9 cellular contexts compared by ENCODE assay signal in genomic region chr12:120347766-120348165, GRCh38. TPM values are rescaled to one million over a fixed set of nuclear protein-coding genes. Genes with fewer than 3 reads are reported as not detected.
"Had no signal": no experiment of that assay in that cellular context is flagged by ENCODE, and none has a peak within 500 bp of the region (broad histone marks: within the 10 kb centered on the region; RNA-seq: fewer than 3 reads in every experiment).

No MANE protein-coding gene starts in this region.

- DNase-seq: GDM1, GF-D8 had no signal

- FAIRE-seq: G401.6, GM12878, GM12891, GM12892, GM18507, GM19239 had no signal

- H3K4me3 ChIP-seq: GM12878 had no signal

- ATAC-seq: GM12878 had no signal

RNA-seq across cellular contexts. Expression of gene PLA2G1B, which starts 20.2 kb away (rescaled TPM):
- total RNA-seq: G401, GM12878 had no signal
- polyA plus RNA-seq: GM12878 had no signal

RNA-seq across cellular contexts. Expression of gene MSI1, which starts 21.2 kb away (rescaled TPM):
- total RNA-seq: GM12878 had no signal

RNA-seq across cellular contexts. Expression of gene RNU4-1, which starts 54.7 kb away (rescaled TPM):
- total RNA-seq: G401 had no signal

RNA-seq across cellular contexts. Expression of gene RNU4-2, which starts 56.1 kb away (rescaled TPM):
- total RNA-seq: G401 had no signal
